ENCODE assay signal across 15 cellular contexts in the genomic region with DNA sequence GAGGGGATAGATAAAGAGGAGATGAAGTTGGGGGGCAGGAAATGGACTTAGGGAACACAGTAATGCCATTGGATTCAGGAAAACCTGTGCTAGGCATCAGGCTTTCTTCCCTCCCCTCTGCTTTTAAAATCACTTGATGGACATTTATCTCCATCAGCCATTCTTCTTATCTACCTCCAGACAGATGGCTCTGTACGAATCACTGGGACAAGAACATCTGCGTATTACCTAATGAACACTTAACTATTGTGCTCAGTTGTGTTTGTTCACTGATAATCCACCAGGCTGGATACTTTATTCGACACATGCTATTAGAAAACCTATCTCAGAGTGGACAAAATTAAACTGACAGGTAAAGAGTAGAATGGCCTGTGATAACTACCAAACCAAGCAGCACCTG.
A peak's percentile ranks its signal among the peaks of the same experiment; 100 is the strongest.
DNase-seq lines count a peak whose midpoint lies in the region; ATAC-seq and TF ChIP-seq lines count a peak whose summit lies in the region.
"Had no signal": no experiment of that assay in that cellular context is flagged by ENCODE, and none has a peak within 500 bp of the region (broad histone marks: within the 10 kb centered on the region; RNA-seq: fewer than 3 reads in every experiment).

No MANE protein-coding gene starts in this region.

- no peak for ATAC-seq in stimulated activated naive CD8-positive, alpha-beta T cell treated with anti-CD3 and anti-CD28 coated beads, Interleukin-15, amount 100 ng/mL, for 72 hours
- ATAC-seq: GM23338 had no signal

- no peaks in the 10 kb centered on the region for H3K9me3 Mint-ChIP-seq in stimulated activated naive CD8-positive, alpha-beta T cell treated with anti-CD3 and anti-CD28 coated beads, Interleukin-15, Interleukin-2, amounts not matched to agents 100 ng/mL and 50 ng/mL, for 24 hours
- H3K9me3 Mint-ChIP-seq in stimulated activated naive CD8-positive, alpha-beta T cell treated with anti-CD3 and anti-CD28 coated beads, Interleukin-15, amount 100 ng/mL, for 72 hours = no peaks in the 10 kb centered on the region
- H3K9me3 Mint-ChIP-seq: CD8-positive, alpha-beta memory T cell; GM23338 had no signal

- H3K9me3 ChIP-seq in WERI-Rb-1 (ENCODE audit: severe bottlenecking) = no peaks in the 10 kb centered on the region
- H3K9me3 ChIP-seq: BLaER1 treated with 17β-estradiol and CSF1 and Interleukin-3, amounts not matched to agents 10 nM and 100 nM had no signal

- H3K27ac ChIP-seq in WERI-Rb-1 (peak overlapping the region; percentile 60), coronary artery (no peak overlapping the region)
- H3K27ac ChIP-seq: BLaER1 treated with 17β-estradiol and CSF1 and Interleukin-3, amounts not matched to agents 10 nM and 100 nM had no signal

- no peak for DNase-seq in stimulated activated naive CD8-positive, alpha-beta T cell treated with anti-CD3 and anti-CD28 coated beads, Interleukin-15, amount 100 ng/mL, for 72 hours
- peak; percentile 11 to 73 for DNase-seq in NCI-H524 (lab: John Stamatoyannopoulos, UW)
- peak; percentile 33 for DNase-seq in WERI-Rb-1
- no peak for DNase-seq in kidney tubule cell (ENCODE audit: low spot score)
- no peak for DNase-seq in NCI-H1436 (lab: John Stamatoyannopoulos, UW)
- DNase-seq in coronary artery (ENCODE audit: low spot score) = no peak
- DNase-seq in OCI-M1 (lab: John Stamatoyannopoulos, UW) = no peak
- DNase-seq: CD8-positive, alpha-beta memory T cell; GF-D8; KG1; NCI-H187; NCI-H510A treated with DMSO at 0.1 percent for 48 hours had no signal

- peak overlapping the region; percentile 34 for H3K27ac Mint-ChIP-seq in stimulated activated naive CD8-positive, alpha-beta T cell treated with anti-CD3 and anti-CD28 coated beads, Interleukin-15, Interleukin-2, amounts not matched to agents 100 ng/mL and 50 ng/mL, for 24 hours
- no peak overlapping the region for H3K27ac Mint-ChIP-seq in stimulated activated naive CD8-positive, alpha-beta T cell treated with anti-CD3 and anti-CD28 coated beads, Interleukin-15, amount 100 ng/mL, for 72 hours
- H3K27ac Mint-ChIP-seq: GM23338 had no signal

- no peaks in the 10 kb centered on the region for H3K27me3 Mint-ChIP-seq in stimulated activated naive CD8-positive, alpha-beta T cell treated with anti-CD3 and anti-CD28 coated beads, Interleukin-15, Interleukin-2, amounts not matched to agents 100 ng/mL and 50 ng/mL, for 24 hours
- no peaks in the 10 kb centered on the region for H3K27me3 Mint-ChIP-seq in stimulated activated naive CD8-positive, alpha-beta T cell treated with anti-CD3 and anti-CD28 coated beads, Interleukin-15, amount 100 ng/mL, for 72 hours
- H3K27me3 Mint-ChIP-seq: CD8-positive, alpha-beta memory T cell had no signal

- H3K36me3 ChIP-seq in WERI-Rb-1 = peaks cover 67% of the 10 kb centered on the region

- no peak overlapping the region for H3K4me3 Mint-ChIP-seq in stimulated activated naive CD8-positive, alpha-beta T cell treated with anti-CD3 and anti-CD28 coated beads, Interleukin-15, Interleukin-2, amounts not matched to agents 100 ng/mL and 50 ng/mL, for 24 hours
- H3K4me3 Mint-ChIP-seq in stimulated activated naive CD8-positive, alpha-beta T cell treated with anti-CD3 and anti-CD28 coated beads, Interleukin-15, amount 100 ng/mL, for 72 hours = no peak overlapping the region
- H3K4me3 Mint-ChIP-seq: CD8-positive, alpha-beta memory T cell; GM23338 had no signal

- no peaks in the 10 kb centered on the region for H3K27me3 ChIP-seq in WERI-Rb-1 (ENCODE audit: insufficient read depth, low read depth, severe bottlenecking)
- H3K27me3 ChIP-seq: BLaER1 treated with 17β-estradiol and CSF1 and Interleukin-3, amounts not matched to agents 10 nM and 100 nM had no signal

- peaks cover 63% of the 10 kb centered on the region for H3K36me3 Mint-ChIP-seq in stimulated activated naive CD8-positive, alpha-beta T cell treated with anti-CD3 and anti-CD28 coated beads, Interleukin-15, Interleukin-2, amounts not matched to agents 100 ng/mL and 50 ng/mL, for 24 hours (ENCODE audit: low read depth)

- no peaks in the 10 kb centered on the region for H3K4me1 Mint-ChIP-seq in stimulated activated naive CD8-positive, alpha-beta T cell treated with anti-CD3 and anti-CD28 coated beads, Interleukin-15, Interleukin-2, amounts not matched to agents 100 ng/mL and 50 ng/mL, for 24 hours (ENCODE audit: low read depth)
- H3K4me1 Mint-ChIP-seq in stimulated activated naive CD8-positive, alpha-beta T cell treated with anti-CD3 and anti-CD28 coated beads, Interleukin-15, amount 100 ng/mL, for 72 hours = no peaks in the 10 kb centered on the region
- H3K4me1 Mint-ChIP-seq: GM23338 had no signal

- H3K4me3 ChIP-seq in WERI-Rb-1 (ENCODE audit: low read depth, low read length) = no peak overlapping the region
- no peak overlapping the region for H3K4me3 ChIP-seq in coronary artery
- H3K4me3 ChIP-seq: BLaER1 treated with 17β-estradiol and CSF1 and Interleukin-3, amounts not matched to agents 10 nM and 100 nM; GM23338 had no signal

- TF ChIP-seq CTCF in WERI-Rb-1 (IDR thresholded peaks at IDR 0.05; ENCODE audit: low read depth, low read length) (no peak), coronary artery (IDR thresholded peaks at IDR 0.05) (no peak)

Comparison
In these comparisons a context has a peak if more than half of its experiments do, and no peak if none do; other contexts are left out.
1. DNase-seq: peak in NCI-H524 (2 of 2) and WERI-Rb-1 (single experiment); none in stimulated activated naive CD8-positive, alpha-beta T cell treated with anti-CD3 and anti-CD28 coated beads, Interleukin-15, amount 100 ng/mL, for 72 hours (0 of 2), kidney tubule cell (single experiment), NCI-H1436 (single experiment), coronary artery (single experiment) and OCI-M1 (single experiment).